In the genomic region with DNA sequence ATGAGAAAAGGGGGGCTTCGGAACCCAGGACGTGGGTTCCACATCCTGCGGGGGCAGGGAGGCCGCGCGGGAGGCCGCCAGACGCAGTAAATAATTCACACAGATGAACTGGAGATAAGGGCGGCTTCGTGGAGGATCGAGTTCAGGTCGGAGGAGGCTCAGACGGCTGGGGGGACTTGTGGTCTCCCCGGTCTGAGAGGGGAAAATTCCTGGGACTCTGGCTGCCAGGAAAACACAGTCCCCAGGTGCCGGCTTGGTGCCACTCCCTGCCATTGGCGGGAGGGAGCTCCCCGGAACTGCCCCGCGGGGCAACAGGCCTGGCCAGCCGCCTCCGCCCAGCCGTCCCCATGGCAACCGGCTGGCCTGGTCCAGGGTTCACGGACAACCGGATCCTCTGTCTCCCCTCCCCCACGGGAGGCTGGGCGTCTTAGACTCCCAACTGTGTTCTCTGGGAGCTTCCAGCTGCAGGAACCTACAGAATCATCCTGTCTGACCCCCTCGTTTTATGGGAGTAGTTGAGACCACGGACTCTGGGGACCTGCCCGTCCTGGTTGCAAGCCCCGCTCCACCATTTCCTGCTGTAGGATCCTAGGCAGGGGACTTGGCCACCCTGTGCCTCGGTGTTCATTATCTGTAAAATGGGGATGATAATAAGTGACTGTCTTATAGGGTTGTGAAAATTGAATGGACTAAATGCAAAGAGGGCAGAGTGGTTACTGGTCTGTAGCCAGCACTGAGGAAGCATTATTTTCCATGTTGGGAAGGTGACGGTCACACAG, we compare ENCODE assay signal across 1 cellular context.
TF ChIP-seq lines count a peak whose summit lies in the region.

No MANE protein-coding gene starts in this region.

TF ChIP-seq in HepG2, 621 proteins besides CTCF, POLR2A, EP300 and RAD21 (continues in another document):
- TF ChIP-seq, protein P1, sequence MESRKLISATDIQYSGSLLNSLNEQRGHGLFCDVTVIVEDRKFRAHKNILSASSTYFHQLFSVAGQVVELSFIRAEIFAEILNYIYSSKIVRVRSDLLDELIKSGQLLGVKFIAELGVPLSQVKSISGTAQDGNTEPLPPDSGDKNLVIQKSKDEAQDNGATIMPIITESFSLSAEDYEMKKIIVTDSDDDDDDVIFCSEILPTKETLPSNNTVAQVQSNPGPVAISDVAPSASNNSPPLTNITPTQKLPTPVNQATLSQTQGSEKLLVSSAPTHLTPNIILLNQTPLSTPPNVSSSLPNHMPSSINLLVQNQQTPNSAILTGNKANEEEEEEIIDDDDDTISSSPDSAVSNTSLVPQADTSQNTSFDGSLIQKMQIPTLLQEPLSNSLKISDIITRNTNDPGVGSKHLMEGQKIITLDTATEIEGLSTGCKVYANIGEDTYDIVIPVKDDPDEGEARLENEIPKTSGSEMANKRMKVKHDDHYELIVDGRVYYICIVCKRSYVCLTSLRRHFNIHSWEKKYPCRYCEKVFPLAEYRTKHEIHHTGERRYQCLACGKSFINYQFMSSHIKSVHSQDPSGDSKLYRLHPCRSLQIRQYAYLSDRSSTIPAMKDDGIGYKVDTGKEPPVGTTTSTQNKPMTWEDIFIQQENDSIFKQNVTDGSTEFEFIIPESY (CRISPR knock-in tag; IDR thresholded peaks at IDR 0.05) = 0 out of 2 replicates have a peak, but pooled peaks have one; percentile 17
- TF ChIP-seq PHB2 (IDR thresholded peaks at IDR 0.05; ENCODE audit: partially characterized antibody) = no peak
- TF ChIP-seq HOXA9 (CRISPR knock-in tag; IDR thresholded peaks at IDR 0.05; ENCODE audit: borderline replicate concordance) = no peak
- TF ChIP-seq, protein P2, sequence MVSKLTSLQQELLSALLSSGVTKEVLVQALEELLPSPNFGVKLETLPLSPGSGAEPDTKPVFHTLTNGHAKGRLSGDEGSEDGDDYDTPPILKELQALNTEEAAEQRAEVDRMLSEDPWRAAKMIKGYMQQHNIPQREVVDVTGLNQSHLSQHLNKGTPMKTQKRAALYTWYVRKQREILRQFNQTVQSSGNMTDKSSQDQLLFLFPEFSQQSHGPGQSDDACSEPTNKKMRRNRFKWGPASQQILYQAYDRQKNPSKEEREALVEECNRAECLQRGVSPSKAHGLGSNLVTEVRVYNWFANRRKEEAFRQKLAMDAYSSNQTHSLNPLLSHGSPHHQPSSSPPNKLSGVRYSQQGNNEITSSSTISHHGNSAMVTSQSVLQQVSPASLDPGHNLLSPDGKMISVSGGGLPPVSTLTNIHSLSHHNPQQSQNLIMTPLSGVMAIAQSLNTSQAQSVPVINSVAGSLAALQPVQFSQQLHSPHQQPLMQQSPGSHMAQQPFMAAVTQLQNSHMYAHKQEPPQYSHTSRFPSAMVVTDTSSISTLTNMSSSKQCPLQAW (CRISPR knock-in tag; IDR thresholded peaks at IDR 0.05) = peak; percentile 97
- peak; percentile 61 for TF ChIP-seq XRCC5 (optimal IDR thresholded peaks at IDR 0.05; ENCODE audit: low read length)
- TF ChIP-seq ZNF782 (CRISPR knock-in tag; IDR thresholded peaks at IDR 0.05; ENCODE audit: borderline replicate concordance) = 0 out of 2 replicates have a peak, but pooled peaks have one; percentile 46
- TF ChIP-seq NFE2L2 (IDR thresholded peaks at IDR 0.05; ENCODE audit: low read length) = no peak
- peak; percentile 77 for TF ChIP-seq HOXA3 (CRISPR knock-in tag; IDR thresholded peaks at IDR 0.05)
- TF ChIP-seq MEIS2 (CRISPR knock-in tag; IDR thresholded peaks at IDR 0.05) = peak; percentile 74; the same call in 1 of the 2 replicates
- TF ChIP-seq ZNF547 (CRISPR knock-in tag; IDR thresholded peaks at IDR 0.05) = 0 out of 2 replicates have a peak, but pooled peaks have one; percentile 63
- TF ChIP-seq, protein P3, sequence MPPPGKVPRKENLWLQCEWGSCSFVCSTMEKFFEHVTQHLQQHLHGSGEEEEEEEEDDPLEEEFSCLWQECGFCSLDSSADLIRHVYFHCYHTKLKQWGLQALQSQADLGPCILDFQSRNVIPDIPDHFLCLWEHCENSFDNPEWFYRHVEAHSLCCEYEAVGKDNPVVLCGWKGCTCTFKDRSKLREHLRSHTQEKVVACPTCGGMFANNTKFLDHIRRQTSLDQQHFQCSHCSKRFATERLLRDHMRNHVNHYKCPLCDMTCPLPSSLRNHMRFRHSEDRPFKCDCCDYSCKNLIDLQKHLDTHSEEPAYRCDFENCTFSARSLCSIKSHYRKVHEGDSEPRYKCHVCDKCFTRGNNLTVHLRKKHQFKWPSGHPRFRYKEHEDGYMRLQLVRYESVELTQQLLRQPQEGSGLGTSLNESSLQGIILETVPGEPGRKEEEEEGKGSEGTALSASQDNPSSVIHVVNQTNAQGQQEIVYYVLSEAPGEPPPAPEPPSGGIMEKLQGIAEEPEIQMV (CRISPR knock-in tag; IDR thresholded peaks at IDR 0.05; ENCODE audit: low read depth) = peak; percentile 17; the same call in 1 of the 2 replicates
- peak; percentile 19 for TF ChIP-seq IKZF4 (CRISPR knock-in tag; IDR thresholded peaks at IDR 0.05; ENCODE audit: borderline replicate concordance, low read depth, not compliant biosample characterization)
- no peak for TF ChIP-seq HNRNPH1 (optimal IDR thresholded peaks at IDR 0.05; ENCODE audit: low read depth, low read length)
- TF ChIP-seq ZKSCAN1 (IDR thresholded peaks at IDR 0.05; ENCODE audit: low read length) = no peak
- TF ChIP-seq, protein P4, sequence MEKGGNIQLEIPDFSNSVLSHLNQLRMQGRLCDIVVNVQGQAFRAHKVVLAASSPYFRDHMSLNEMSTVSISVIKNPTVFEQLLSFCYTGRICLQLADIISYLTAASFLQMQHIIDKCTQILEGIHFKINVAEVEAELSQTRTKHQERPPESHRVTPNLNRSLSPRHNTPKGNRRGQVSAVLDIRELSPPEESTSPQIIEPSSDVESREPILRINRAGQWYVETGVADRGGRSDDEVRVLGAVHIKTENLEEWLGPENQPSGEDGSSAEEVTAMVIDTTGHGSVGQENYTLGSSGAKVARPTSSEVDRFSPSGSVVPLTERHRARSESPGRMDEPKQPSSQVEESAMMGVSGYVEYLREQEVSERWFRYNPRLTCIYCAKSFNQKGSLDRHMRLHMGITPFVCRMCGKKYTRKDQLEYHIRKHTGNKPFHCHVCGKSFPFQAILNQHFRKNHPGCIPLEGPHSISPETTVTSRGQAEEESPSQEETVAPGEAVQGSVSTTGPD (CRISPR knock-in tag; IDR thresholded peaks at IDR 0.05) = peak; percentile 75
- TF ChIP-seq DNMT1 (CRISPR knock-in tag; IDR thresholded peaks at IDR 0.05) = no peak
- no peak; the same call in 1 of the 2 replicates for TF ChIP-seq ZSCAN9 (CRISPR knock-in tag; IDR thresholded peaks at IDR 0.05; ENCODE audit: borderline replicate concordance)
- no peak for TF ChIP-seq ZNF850 (CRISPR knock-in tag; conservative IDR thresholded peaks at IDR 0.05)
- TF ChIP-seq, protein P5, sequence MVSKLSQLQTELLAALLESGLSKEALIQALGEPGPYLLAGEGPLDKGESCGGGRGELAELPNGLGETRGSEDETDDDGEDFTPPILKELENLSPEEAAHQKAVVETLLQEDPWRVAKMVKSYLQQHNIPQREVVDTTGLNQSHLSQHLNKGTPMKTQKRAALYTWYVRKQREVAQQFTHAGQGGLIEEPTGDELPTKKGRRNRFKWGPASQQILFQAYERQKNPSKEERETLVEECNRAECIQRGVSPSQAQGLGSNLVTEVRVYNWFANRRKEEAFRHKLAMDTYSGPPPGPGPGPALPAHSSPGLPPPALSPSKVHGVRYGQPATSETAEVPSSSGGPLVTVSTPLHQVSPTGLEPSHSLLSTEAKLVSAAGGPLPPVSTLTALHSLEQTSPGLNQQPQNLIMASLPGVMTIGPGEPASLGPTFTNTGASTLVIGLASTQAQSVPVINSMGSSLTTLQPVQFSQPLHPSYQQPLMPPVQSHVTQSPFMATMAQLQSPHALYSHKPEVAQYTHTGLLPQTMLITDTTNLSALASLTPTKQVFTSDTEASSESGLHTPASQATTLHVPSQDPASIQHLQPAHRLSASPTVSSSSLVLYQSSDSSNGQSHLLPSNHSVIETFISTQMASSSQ (IDR thresholded peaks at IDR 0.05; ENCODE audit: low read depth) = peak; percentile 74
- TF ChIP-seq, protein P5 (CRISPR knock-in tag; IDR thresholded peaks at IDR 0.05; ENCODE audit: borderline replicate concordance) = peak; percentile 94
- TF ChIP-seq, protein P6, sequence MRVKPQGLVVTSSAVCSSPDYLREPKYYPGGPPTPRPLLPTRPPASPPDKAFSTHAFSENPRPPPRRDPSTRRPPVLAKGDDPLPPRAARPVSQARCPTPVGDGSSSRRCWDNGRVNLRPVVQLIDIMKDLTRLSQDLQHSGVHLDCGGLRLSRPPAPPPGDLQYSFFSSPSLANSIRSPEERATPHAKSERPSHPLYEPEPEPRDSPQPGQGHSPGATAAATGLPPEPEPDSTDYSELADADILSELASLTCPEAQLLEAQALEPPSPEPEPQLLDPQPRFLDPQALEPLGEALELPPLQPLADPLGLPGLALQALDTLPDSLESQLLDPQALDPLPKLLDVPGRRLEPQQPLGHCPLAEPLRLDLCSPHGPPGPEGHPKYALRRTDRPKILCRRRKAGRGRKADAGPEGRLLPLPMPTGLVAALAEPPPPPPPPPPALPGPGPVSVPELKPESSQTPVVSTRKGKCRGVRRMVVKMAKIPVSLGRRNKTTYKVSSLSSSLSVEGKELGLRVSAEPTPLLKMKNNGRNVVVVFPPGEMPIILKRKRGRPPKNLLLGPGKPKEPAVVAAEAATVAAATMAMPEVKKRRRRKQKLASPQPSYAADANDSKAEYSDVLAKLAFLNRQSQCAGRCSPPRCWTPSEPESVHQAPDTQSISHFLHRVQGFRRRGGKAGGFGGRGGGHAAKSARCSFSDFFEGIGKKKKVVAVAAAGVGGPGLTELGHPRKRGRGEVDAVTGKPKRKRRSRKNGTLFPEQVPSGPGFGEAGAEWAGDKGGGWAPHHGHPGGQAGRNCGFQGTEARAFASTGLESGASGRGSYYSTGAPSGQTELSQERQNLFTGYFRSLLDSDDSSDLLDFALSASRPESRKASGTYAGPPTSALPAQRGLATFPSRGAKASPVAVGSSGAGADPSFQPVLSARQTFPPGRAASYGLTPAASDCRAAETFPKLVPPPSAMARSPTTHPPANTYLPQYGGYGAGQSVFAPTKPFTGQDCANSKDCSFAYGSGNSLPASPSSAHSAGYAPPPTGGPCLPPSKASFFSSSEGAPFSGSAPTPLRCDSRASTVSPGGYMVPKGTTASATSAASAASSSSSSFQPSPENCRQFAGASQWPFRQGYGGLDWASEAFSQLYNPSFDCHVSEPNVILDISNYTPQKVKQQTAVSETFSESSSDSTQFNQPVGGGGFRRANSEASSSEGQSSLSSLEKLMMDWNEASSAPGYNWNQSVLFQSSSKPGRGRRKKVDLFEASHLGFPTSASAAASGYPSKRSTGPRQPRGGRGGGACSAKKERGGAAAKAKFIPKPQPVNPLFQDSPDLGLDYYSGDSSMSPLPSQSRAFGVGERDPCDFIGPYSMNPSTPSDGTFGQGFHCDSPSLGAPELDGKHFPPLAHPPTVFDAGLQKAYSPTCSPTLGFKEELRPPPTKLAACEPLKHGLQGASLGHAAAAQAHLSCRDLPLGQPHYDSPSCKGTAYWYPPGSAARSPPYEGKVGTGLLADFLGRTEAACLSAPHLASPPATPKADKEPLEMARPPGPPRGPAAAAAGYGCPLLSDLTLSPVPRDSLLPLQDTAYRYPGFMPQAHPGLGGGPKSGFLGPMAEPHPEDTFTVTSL (CRISPR knock-in tag; IDR thresholded peaks at IDR 0.05; ENCODE audit: borderline replicate concordance) = peak; percentile 67; the same call in 1 of the 2 replicates
- TF ChIP-seq SAP130 (CRISPR knock-in tag; IDR thresholded peaks at IDR 0.05; ENCODE audit: low read depth) = peak; percentile 89
- TF ChIP-seq, protein P7, sequence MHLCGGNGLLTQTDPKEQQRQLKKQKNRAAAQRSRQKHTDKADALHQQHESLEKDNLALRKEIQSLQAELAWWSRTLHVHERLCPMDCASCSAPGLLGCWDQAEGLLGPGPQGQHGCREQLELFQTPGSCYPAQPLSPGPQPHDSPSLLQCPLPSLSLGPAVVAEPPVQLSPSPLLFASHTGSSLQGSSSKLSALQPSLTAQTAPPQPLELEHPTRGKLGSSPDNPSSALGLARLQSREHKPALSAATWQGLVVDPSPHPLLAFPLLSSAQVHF (CRISPR knock-in tag; IDR thresholded peaks at IDR 0.05) = no peak
- TF ChIP-seq ZNF747 (CRISPR knock-in tag; IDR thresholded peaks at IDR 0.05; ENCODE audit: borderline replicate concordance) = no peak
- TF ChIP-seq MTF2 (CRISPR knock-in tag; IDR thresholded peaks at IDR 0.05; ENCODE audit: borderline replicate concordance) = no peak
- TF ChIP-seq, protein P8, sequence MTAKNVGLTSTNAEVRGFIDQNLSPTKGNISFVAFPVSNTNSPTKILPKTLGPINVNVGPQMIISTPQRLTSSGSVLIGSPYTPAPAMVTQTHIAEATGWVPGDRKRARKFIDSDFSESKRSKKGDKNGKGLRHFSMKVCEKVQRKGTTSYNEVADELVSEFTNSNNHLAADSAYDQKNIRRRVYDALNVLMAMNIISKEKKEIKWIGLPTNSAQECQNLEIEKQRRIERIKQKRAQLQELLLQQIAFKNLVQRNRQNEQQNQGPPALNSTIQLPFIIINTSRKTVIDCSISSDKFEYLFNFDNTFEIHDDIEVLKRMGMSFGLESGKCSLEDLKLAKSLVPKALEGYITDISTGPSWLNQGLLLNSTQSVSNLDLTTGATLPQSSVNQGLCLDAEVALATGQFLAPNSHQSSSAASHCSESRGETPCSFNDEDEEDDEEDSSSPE (CRISPR knock-in tag; IDR thresholded peaks at IDR 0.05) = peak; percentile 64
